Comparison of ENCODE assay signal across 23 cellular contexts in the genomic region with DNA sequence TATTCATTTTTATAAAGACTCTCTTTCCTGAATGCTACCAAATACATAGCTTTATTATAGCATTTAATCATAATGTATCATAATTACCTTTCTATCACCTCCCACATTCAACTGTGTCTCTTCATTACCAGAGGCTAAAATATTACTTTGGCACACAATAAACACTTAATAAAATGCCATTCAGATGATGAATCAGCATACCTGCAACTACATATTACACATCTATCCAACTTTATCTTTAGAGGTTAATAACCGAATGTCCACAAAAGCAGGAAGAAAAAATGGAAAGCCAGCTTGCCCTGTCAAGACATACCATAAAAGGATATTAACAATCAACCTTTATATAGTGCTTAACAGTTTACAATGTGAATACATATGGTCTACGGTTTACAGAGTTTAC. TPM values are rescaled to one million over a fixed set of nuclear protein-coding genes. Genes with fewer than 3 reads are reported as not detected.
A peak's percentile ranks its signal among the peaks of the same experiment; 100 is the strongest.
DNase-seq lines count a peak whose midpoint lies in the region; ATAC-seq, FAIRE-seq and TF ChIP-seq lines count a peak whose summit lies in the region.
"Had no signal": no experiment of that assay in that cellular context is flagged by ENCODE, and none has a peak within 500 bp of the region (broad histone marks: within the 10 kb centered on the region; RNA-seq: fewer than 3 reads in every experiment).

No MANE protein-coding gene starts in this region.

- ATAC-seq in GM12878 (no peak), left colon (peak; percentile 27), GM19023 (IDR thresholded peaks at IDR 0.05; ENCODE audit: unreplicated experiment) (no peak), HG03354 (IDR thresholded peaks at IDR 0.05; ENCODE audit: poor library complexity, severe bottlenecking, unreplicated experiment) (no peak)
- ATAC-seq: natural killer cell had no signal

- no peaks in the 10 kb centered on the region for H3K27me3 ChIP-seq in HUES48 (ENCODE audit: control insufficient read depth, insufficient read depth, low read length)
- H3K27me3 ChIP-seq in GM12878 (replicated peaks in 1 of 2; ENCODE audit: control insufficient read depth in 2 of 2, insufficient read depth in 2 of 2, low read length in 1 of 2): no peaks in the 10 kb centered on the region
- no peaks in the 10 kb centered on the region for H3K27me3 ChIP-seq in transverse colon
- H3K27me3 ChIP-seq: tibial nerve had no signal

- TF ChIP-seq EP300 in GM12878 (IDR thresholded peaks at IDR 0.05; ENCODE audit: borderline replicate concordance in 1 of 2, control insufficient read depth in 1 of 2, low read depth in 2 of 2, low read length in 2 of 2) (no peak), transverse colon (IDR thresholded peaks at IDR 0.05; ENCODE audit: low read depth) (no peak)

- H3K9me3 ChIP-seq in HUES48 (ENCODE audit: control insufficient read depth, insufficient read depth, low read length) (no peaks in the 10 kb centered on the region), GM12878 (replicated peaks; ENCODE audit: control insufficient read depth, insufficient read depth, low read length) (no peaks in the 10 kb centered on the region), transverse colon (no peaks in the 10 kb centered on the region)
- H3K9me3 ChIP-seq: tibial nerve had no signal

- no peak for TF ChIP-seq POLR2A in GM12878 (IDR thresholded peaks at IDR 0.05; ENCODE audit: low read depth, low read length)
- no peak for TF ChIP-seq POLR2A in transverse colon (IDR thresholded peaks at IDR 0.05)

- H3K4me3 ChIP-seq in HUES48 (ENCODE audit: low read depth, low read length) (no peak overlapping the region), GM12878 (no peak overlapping the region), transverse colon (no peak overlapping the region)
- H3K4me3 ChIP-seq: tibial nerve had no signal

- intact Hi-C loops in GM12878 (cut with micrococcal nuclease; ENCODE audit: unreplicated experiment): no loop called here
- intact Hi-C loops in left colon (cut with DNase I, micrococcal nuclease): no loop called here
- intact Hi-C loops in transverse colon (cut with DNase I; ENCODE audit: low total_unique reads): no loop called here

- SMC1A ChIA-PET in GM12878 (lab: Charles Lee; ENCODE audit: uncharacterized antibody, unreplicated experiment): interaction anchor here (1.1 to 2.0 kb wide), 2 partner anchors 10 to 13 kb away, joined by 3 to 6 read pairs; a partner anchor contains a TSS

- H3K4me1 ChIP-seq in HUES48 (ENCODE audit: control insufficient read depth, insufficient read depth, low read length) (peaks cover 15% of the 10 kb centered on the region; the same call in 1 of the 2 replicates), GM12878 (ENCODE audit: control insufficient read depth, insufficient read depth, low read length) (no peaks in the 10 kb centered on the region), transverse colon (peaks cover 29 to 71% (median 55%) of the 10 kb centered on the region in 4 donors)

- H4K20me1 ChIP-seq in GM12878 (ENCODE audit: control insufficient read depth, insufficient read depth): no peaks in the 10 kb centered on the region

- no TSS peak for BruUV-seq in GM12878 (replicated peaks; lab: Mats Ljungman, UMichigan)

- WGBS in GM12878 (ENCODE audit: insufficient coverage, insufficient replicate concordance, low lambda C conversion rate, missing lambda C conversion rate): 79% methylated on average over 2 of the region's 2 CpGs
- whole genome bisulfite sequencing in transverse colon (ENCODE audit: low coverage in 1 of 2), 2 donors: 43 to 48% methylated on average over 2 of the region's 2 CpGs

- no peak overlapping the region for H3K4me2 ChIP-seq in GM12878 (ENCODE audit: control insufficient read depth, insufficient read depth)

- H3K9ac ChIP-seq in HUES48 (ENCODE audit: low read depth, low read length) (0 out of 2 replicates have a peak overlapping the region, but pooled peaks have one; percentile 9), GM12878 (ENCODE audit: control insufficient read depth, insufficient read depth, low read length) (no peak overlapping the region)

- H3K36me3 ChIP-seq in HUES48 (ENCODE audit: control insufficient read depth, insufficient read depth, low read length) (no peaks in the 10 kb centered on the region), GM12878 (ENCODE audit: control insufficient read depth in 2 of 2, insufficient read depth in 2 of 2, low read length in 1 of 2) (no peaks in the 10 kb centered on the region; a peak in 1 of 4 replicates), transverse colon (no peaks in the 10 kb centered on the region)
- H3K36me3 ChIP-seq: tibial nerve had no signal

- no peak overlapping the region for H2AFZ ChIP-seq in GM12878 (ENCODE audit: control insufficient read depth, low read depth, low read length)

- peaks cover 40% of the 10 kb centered on the region for H3K79me2 ChIP-seq in GM12878 (ENCODE audit: control insufficient read depth, insufficient read depth, low read length)

- POLR2A ChIA-PET in GM12878 (lab: Charles Lee): no interaction called here

- peak; percentile 57 for FAIRE-seq in GM12878 (lab: Jason Lieb, UNC)
- FAIRE-seq: GM12892, TTC549 had no signal

- H3K27ac ChIP-seq in HUES48 (ENCODE audit: low read depth, low read length) (no peak overlapping the region), GM12878 (ENCODE audit: control insufficient read depth, insufficient read depth) (no peak overlapping the region), transverse colon (peak overlapping the region in 3 of 4 donors; percentile 1 to 60 (median 30))

- DNase-seq in GM12878 (ENCODE audit: low read depth, low spot score) (no peak), left colon (no peak), transverse colon (no peak), midbrain (lab: John Stamatoyannopoulos, UW) (no peak), DMS 273 (lab: John Stamatoyannopoulos, UW; ENCODE audit: unreplicated experiment) (no peak)
- DNase-seq: CD8-positive, alpha-beta memory T cell; cortex of kidney; DMS79; GOT3; hypothalamus; islet precursor cell; natural killer cell; NCI-H1105; NCI-H2081 treated with DMSO at 0.1 percent for 48 hours; NCI-H510A treated with DMSO at 0.1 percent for 48 hours; posterior cingulate gyrus; SW 1271 had no signal

- in situ Hi-C loops in GM12878 (cut with MboI): no loop called here
- in situ Hi-C loops in transverse colon (cut with MboI; ENCODE audit: low pct_ligation_motif_present in 1 of 4, low pct_unique_long_range_greater_than_20kb in 1 of 4, low sequenced_read_pairs in 3 of 4): no loop called here

- CTCF ChIA-PET in GM12878 (lab: Yijun Ruan, JAX): no interaction called here

- RAD21 ChIA-PET in GM12878 (lab: Charles Lee; ENCODE audit: unreplicated experiment): no interaction called here

- TF ChIP-seq RAD21 in GM12878 (IDR thresholded peaks at IDR 0.05; ENCODE audit: insufficient read depth, low read depth, low read length): no peak

- TF ChIP-seq CTCF in GM12878 (IDR thresholded peaks at IDR 0.05 in 2 of 3, conservative IDR thresholded peaks at IDR 0.05 in 1 of 3; ENCODE audit: control insufficient read depth in 2 of 3, extremely low read depth in 1 of 3, insufficient read depth in 1 of 3, low read depth in 3 of 3, low read length in 3 of 3) (no peak), transverse colon (IDR thresholded peaks at IDR 0.05) (no peak)

TF ChIP-seq in GM12878, 131 proteins besides CTCF, POLR2A, EP300 and RAD21:
- TF ChIP-seq SP1 (IDR thresholded peaks at IDR 0.05; ENCODE audit: low read depth, low read length) (no peak), HDAC6 (IDR thresholded peaks at IDR 0.05; ENCODE audit: unreplicated experiment) (no peak)

RNA-seq across cellular contexts. Expression of a gene that starts 12.8 kb away (rescaled TPM):
- 97.0 and 97.9 TPM in 2 replicates for total RNA-seq in GM12878 (2013; cell fraction: nucleolus; rRNA removed)
- total RNA-seq in GM12878 (2014; rRNA removed) (10.4 and 18.2 TPM in 2 replicates), GM12878 (2014; rRNA removed; fragmentation: Illumina TruSeq; extraction: Trizol) (14.8 and 19.6 TPM in 2 replicates), GM12878 (2021) (19.1 and 21.0 TPM in 2 replicates), left colon (10 to 100 TPM; 42.1 TPM), transverse colon (10 to 100 TPM; 13.1 to 29.1 (median 23.2) TPM)
- 5.7 TPM for polyA plus RNA-seq in GM12878 (2011; ENCODE audit: low read depth)
- polyA plus RNA-seq in GM12878 (2011; rRNA removed) (23.2 and 27.1 TPM in 2 replicates), GM12878 (2014; fragmentation: Illumina TruSeq; extraction: Trizol) (8.1 and 8.4 TPM in 2 replicates), GM12878 (2014; fragmentation: Nextera tagmentation; extraction: Ambion mirVana) (10 to 100 TPM in 1 of 2 experiments, 1 to 10 TPM in 1; 7.4 to 10.6 TPM), GM12878 (2014; rRNA removed) (7.9 and 9.2 TPM in 2 replicates), GM12878 (2016; fragmentation: Nextera tagmentation; extraction: Ambion mirVana) (10 to 100 TPM; 15.3 to 18.2 TPM)
- polyA plus RNA-seq in GM12878 (2011; cell fraction: cytosol; rRNA removed): 5.7 and 6.4 TPM in 2 replicates
- polyA plus RNA-seq in GM12878 (2011; cell fraction: nucleus; rRNA removed): 4.1 and 6.7 TPM in 2 replicates
- polyA plus RNA-seq in GM12878 (2012): 6.9 and 9.3 TPM in 2 replicates
- 16.1 and 17.8 TPM in 2 replicates for polyA minus RNA-seq in GM12878 (2011; rRNA and poly(A)+ RNA removed)
- 6.2 and 8.6 TPM in 2 replicates for polyA minus RNA-seq in GM12878 (2011; cell fraction: cytosol; rRNA and poly(A)+ RNA removed)
- 10.0 and 23.5 TPM in 2 replicates for polyA minus RNA-seq in GM12878 (2011; cell fraction: nucleus; rRNA and poly(A)+ RNA removed)

Comparison
In these comparisons a context has a peak if more than half of its experiments do, and no peak if none do; other contexts are left out.
1. H3K27ac ChIP-seq: peak in transverse colon (3 of 4); none in HUES48 (single experiment) and GM12878 (single experiment).